ENCODE assay signal across 9 cellular contexts in the genomic region with DNA sequence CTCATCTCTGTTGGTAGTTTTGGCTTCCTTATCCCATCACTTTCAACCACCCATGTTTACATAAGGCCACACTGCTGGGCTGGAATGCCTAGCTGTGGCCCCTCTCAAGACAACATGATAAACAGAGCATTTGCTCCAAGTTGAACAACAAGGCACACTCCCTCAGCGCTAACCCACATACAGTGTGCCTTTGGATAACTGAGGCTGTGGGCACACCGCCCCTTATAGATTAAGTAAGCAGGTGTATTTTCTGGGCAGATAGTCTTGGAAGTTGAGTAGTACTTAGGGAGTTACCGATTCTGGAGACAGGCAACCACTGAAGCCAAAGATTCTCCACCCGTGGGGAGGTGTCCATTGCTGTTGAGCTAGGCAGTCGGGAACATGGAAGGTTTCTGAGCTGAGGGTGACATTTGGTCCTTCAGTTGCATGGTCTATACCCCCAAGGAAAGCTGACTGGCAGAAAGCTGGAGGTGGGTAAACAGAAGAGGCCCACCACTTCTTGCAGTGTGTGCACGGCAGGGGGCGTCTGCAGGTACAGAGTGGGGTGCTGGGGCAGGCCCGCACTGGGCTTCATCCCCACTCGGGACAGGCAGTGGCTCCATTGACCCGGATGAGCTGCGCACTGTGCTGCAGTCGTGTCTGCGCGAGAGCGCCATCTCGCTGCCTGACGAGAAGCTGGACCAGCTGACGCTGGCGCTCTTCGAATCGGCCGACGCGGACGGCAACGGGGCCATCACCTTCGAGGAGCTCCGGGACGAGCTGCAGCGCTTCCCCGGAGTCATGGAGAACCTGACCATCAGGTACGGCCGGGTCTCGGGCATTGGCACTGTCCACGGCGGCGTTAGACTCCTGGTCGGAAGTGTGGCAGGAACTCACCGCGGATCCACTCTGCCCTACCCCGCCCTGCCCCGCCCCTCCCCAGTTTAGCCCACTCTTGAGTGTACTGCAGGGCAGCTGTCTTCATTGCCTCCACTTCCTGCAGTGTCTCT. TPM values are rescaled to one million over a fixed set of nuclear protein-coding genes. Genes with fewer than 3 reads are reported as not detected.
DNase-seq lines count a peak whose midpoint lies in the region; ATAC-seq, FAIRE-seq and TF ChIP-seq lines count a peak whose summit lies in the region.
"Had no signal": no experiment of that assay in that cellular context is flagged by ENCODE, and none has a peak within 500 bp of the region (broad histone marks: within the 10 kb centered on the region; RNA-seq: fewer than 3 reads in every experiment).

No MANE protein-coding gene starts in this region.

- H3K27ac ChIP-seq in Panc1 (ENCODE audit: low read length) (no peak overlapping the region), GM12878 (ENCODE audit: control insufficient read depth, insufficient read depth) (no peak overlapping the region)

- BruUV-seq in Panc1 (replicated peaks; lab: Mats Ljungman, UMichigan) (no TSS peak), GM12878 (replicated peaks; lab: Mats Ljungman, UMichigan) (no TSS peak)

- no peak overlapping the region for H2AFZ ChIP-seq in GM12878 (ENCODE audit: control insufficient read depth, low read depth, low read length)

- in situ Hi-C loops in Panc1 (cut with HindIII; ENCODE audit: low pct_unique_long_range_greater_than_20kb, low sequenced_read_pairs) (no loop called here), GM12878 (cut with MboI) (no loop called here)

- no peak overlapping the region for H3K4me2 ChIP-seq in GM12878 (ENCODE audit: control insufficient read depth, insufficient read depth)

- H3K36me3 ChIP-seq in Panc1 (ENCODE audit: control insufficient read depth, insufficient read depth, low read length), result no peaks in the 10 kb centered on the region
- H3K36me3 ChIP-seq in GM12878 (ENCODE audit: control insufficient read depth in 2 of 2, insufficient read depth in 2 of 2, low read length in 1 of 2), result no peaks in the 10 kb centered on the region

- FAIRE-seq in GM12878 (lab: Jason Lieb, UNC), result no peak
- FAIRE-seq: A204.1 had no signal

- no peak for TF ChIP-seq EP300 in GM12878 (IDR thresholded peaks at IDR 0.05; ENCODE audit: borderline replicate concordance in 1 of 2, control insufficient read depth in 1 of 2, low read depth in 2 of 2, low read length in 2 of 2)

- H3K79me2 ChIP-seq in GM12878 (ENCODE audit: control insufficient read depth, insufficient read depth, low read length), result no peaks in the 10 kb centered on the region

- 37% methylated on average over 34 of the region's 42 CpGs for WGBS in GM12878 (ENCODE audit: insufficient coverage, insufficient replicate concordance, low lambda C conversion rate, missing lambda C conversion rate)

- intact Hi-C loops in Panc1 (cut with micrococcal nuclease; ENCODE audit: unreplicated experiment), result no loop called here
- intact Hi-C loops in GM12878 (cut with micrococcal nuclease; ENCODE audit: unreplicated experiment), result no loop called here

- POLR2A ChIA-PET in Panc1 (lab: Charles Lee), result no interaction called here
- POLR2A ChIA-PET in GM12878 (lab: Charles Lee), result interaction anchor here (0.6 kb wide), 1 partner anchor 136 kb away, joined by 5 read pairs; no protein-coding TSS in a partner anchor

- peak; percentile 92 for TF ChIP-seq CTCF in Panc1 (IDR thresholded peaks at IDR 0.05)
- peak; percentile 27 to 37 (median 31); a peak in 4 of 6 replicates for TF ChIP-seq CTCF in GM12878 (IDR thresholded peaks at IDR 0.05 in 2 of 3, conservative IDR thresholded peaks at IDR 0.05 in 1 of 3; ENCODE audit: control insufficient read depth in 2 of 3, extremely low read depth in 1 of 3, insufficient read depth in 1 of 3, low read depth in 3 of 3, low read length in 3 of 3)

- H3K4me3 ChIP-seq in Panc1 (ENCODE audit: low read depth in 2 of 2, low read length in 2 of 2) (peak overlapping the region; percentile 32 to 48), GM12878 (no peak overlapping the region), iPS-18c (ENCODE audit: insufficient read depth, low read depth, low read length) (peak overlapping the region; percentile 16; the same call in 1 of the 2 replicates)

- H3K9ac ChIP-seq in GM12878 (ENCODE audit: control insufficient read depth, insufficient read depth, low read length), result no peak overlapping the region

- no peak for TF ChIP-seq RAD21 in GM12878 (IDR thresholded peaks at IDR 0.05; ENCODE audit: insufficient read depth, low read depth, low read length)

- peak; percentile 65 for DNase-seq in DMS 273 (lab: John Stamatoyannopoulos, UW; ENCODE audit: unreplicated experiment)
- DNase-seq in DMS 273 treated with DMSO at 0.1 percent for 48 hours (lab: John Stamatoyannopoulos, UW), result no peak
- DNase-seq in Panc1 (ENCODE audit: low read depth, low spot score), result no peak
- DNase-seq in GM12878 (ENCODE audit: low read depth, low spot score), result no peak
- peak; percentile 1 to 31 for DNase-seq in stimulated activated CD4-positive, alpha-beta T cell treated with anti-CD3 and anti-CD28 coated beads, Interleukin-12 subunit alpha, Interleukin-12 subunit beta, amount 100 ng/mL, for 24 hours (ENCODE audit: low read depth in 2 of 2)

- H3K4me1 ChIP-seq in Panc1 (ENCODE audit: control insufficient read depth, insufficient read depth, low read length) (no peaks in the 10 kb centered on the region; the same call in 1 of the 2 replicates), GM12878 (ENCODE audit: control insufficient read depth, insufficient read depth, low read length) (no peaks in the 10 kb centered on the region)

- H3K27me3 ChIP-seq in Panc1 (ENCODE audit: control insufficient read depth, insufficient read depth, low read length) (no peaks in the 10 kb centered on the region), GM12878 (replicated peaks in 1 of 2; ENCODE audit: control insufficient read depth in 2 of 2, insufficient read depth in 2 of 2, low read length in 1 of 2) (peaks cover 0 to 5% of the 10 kb centered on the region in 2 experiments; a peak in 1 of 4 replicates)

- CTCF ChIA-PET in Panc1 (lab: Charles Lee) (interaction anchor here (0.5 to 1.2 kb wide), 11 partner anchors 15 to 450 kb away, joined by 3 to 6 read pairs (median 3); no protein-coding TSS in a partner anchor), GM12878 (lab: Yijun Ruan, JAX) (interaction anchor here (0.7 to 1.8 kb wide), 3 partner anchors 29 to 363 kb away, joined by 3 to 6 read pairs (median 3); no protein-coding TSS in a partner anchor)

- ATAC-seq in Panc1, result peak; percentile 93
- peak; percentile 27; the same call in 2 of the 3 replicates for ATAC-seq in GM12878
- ATAC-seq in GM21825 (IDR thresholded peaks at IDR 0.05; ENCODE audit: unreplicated experiment), result no peak
- ATAC-seq in HG03469 (IDR thresholded peaks at IDR 0.05; ENCODE audit: unreplicated experiment), result no peak

- no peaks in the 10 kb centered on the region for H4K20me1 ChIP-seq in GM12878 (ENCODE audit: control insufficient read depth, insufficient read depth)

- H3K9me3 ChIP-seq in Panc1 (ENCODE audit: control insufficient read depth, insufficient read depth, low read depth, low read length) (no peaks in the 10 kb centered on the region), GM12878 (replicated peaks; ENCODE audit: control insufficient read depth, insufficient read depth, low read length) (no peaks in the 10 kb centered on the region), iPS-18c (ENCODE audit: control insufficient read depth, insufficient read depth, low read length) (no peaks in the 10 kb centered on the region)

- no peak for TF ChIP-seq POLR2A in GM12878 (IDR thresholded peaks at IDR 0.05; ENCODE audit: low read depth, low read length)

- SMC1A ChIA-PET in GM12878 (lab: Charles Lee; ENCODE audit: uncharacterized antibody, unreplicated experiment), result no interaction called here

- RAD21 ChIA-PET in GM12878 (lab: Charles Lee; ENCODE audit: unreplicated experiment), result no interaction called here

TF ChIP-seq in GM12878, 131 proteins besides CTCF, POLR2A, EP300 and RAD21 (continues in another document):
- TF ChIP-seq ETV6 (conservative IDR thresholded peaks at IDR 0.05 in 1 of 2, IDR thresholded peaks at IDR 0.05 in 1 of 2; ENCODE audit: borderline replicate concordance in 1 of 2, low read depth in 1 of 2) (no peak), NR2C2 (IDR thresholded peaks at IDR 0.05; ENCODE audit: borderline replicate concordance, control insufficient read depth, insufficient read length, low read depth) (no peak), ZNF274 (IDR thresholded peaks at IDR 0.05; ENCODE audit: insufficient read depth, insufficient read length) (no peak), MTA3 (IDR thresholded peaks at IDR 0.05; ENCODE audit: borderline replicate concordance, low read length) (no peak)

RNA-seq across cellular contexts. Expression of gene NOX5, which starts 16.8 kb away (rescaled TPM):
- total RNA-seq in Panc1 (2021; ENCODE audit: unreplicated experiment) (0.26 TPM), GM12878 (2014; rRNA removed) (not detected in 2 replicates), GM12878 (2014; rRNA removed; fragmentation: Illumina TruSeq; extraction: Trizol) (not detected in 2 replicates), GM12878 (2021) (not detected in 2 replicates)
- polyA plus RNA-seq in Panc1 (2012; ENCODE audit: insufficient read length), result 0.21 TPM
- not detected in 2 replicates for total RNA-seq in GM12878 (2013; cell fraction: nucleolus; rRNA removed)
- not detected for polyA plus RNA-seq in GM12878 (2011; ENCODE audit: low read depth)
- polyA plus RNA-seq in GM12878 (2011; rRNA removed) (not detected in 2 replicates), GM12878 (2014; fragmentation: Illumina TruSeq; extraction: Trizol) (not detected in 2 replicates), GM12878 (2014; fragmentation: Nextera tagmentation; extraction: Ambion mirVana) (not detected), GM12878 (2014; rRNA removed) (not detected in 2 replicates), GM12878 (2016; fragmentation: Nextera tagmentation; extraction: Ambion mirVana) (not detected)
- not detected in 2 replicates for polyA plus RNA-seq in GM12878 (2011; cell fraction: cytosol; rRNA removed)
- polyA plus RNA-seq in GM12878 (2011; cell fraction: nucleus; rRNA removed), result not detected in 2 replicates
- not detected in 2 replicates for polyA plus RNA-seq in GM12878 (2012)
- 0.05 and 0.07 TPM in 2 replicates for polyA minus RNA-seq in GM12878 (2011; rRNA and poly(A)+ RNA removed)
- not detected in 2 replicates for polyA minus RNA-seq in GM12878 (2011; cell fraction: cytosol; rRNA and poly(A)+ RNA removed)
- not detected in 2 replicates for polyA minus RNA-seq in GM12878 (2011; cell fraction: nucleus; rRNA and poly(A)+ RNA removed)

Comparison
In these comparisons a context has a peak if more than half of its experiments do, and no peak if none do; other contexts are left out.
1. DNase-seq: peak in DMS 273 (single experiment) and stimulated activated CD4-positive, alpha-beta T cell treated with anti-CD3 and anti-CD28 coated beads, Interleukin-12 subunit alpha, Interleukin-12 subunit beta, amount 100 ng/mL, for 24 hours (2 of 2); none in DMS 273 treated with DMSO at 0.1 percent for 48 hours (single experiment), Panc1 (single experiment) and GM12878 (single experiment).
2. ATAC-seq: peak in Panc1 (single experiment) and GM12878 (single experiment); none in GM21825 (single experiment) and HG03469 (single experiment).